23 cellular contexts compared by ENCODE assay signal in the genomic region with DNA sequence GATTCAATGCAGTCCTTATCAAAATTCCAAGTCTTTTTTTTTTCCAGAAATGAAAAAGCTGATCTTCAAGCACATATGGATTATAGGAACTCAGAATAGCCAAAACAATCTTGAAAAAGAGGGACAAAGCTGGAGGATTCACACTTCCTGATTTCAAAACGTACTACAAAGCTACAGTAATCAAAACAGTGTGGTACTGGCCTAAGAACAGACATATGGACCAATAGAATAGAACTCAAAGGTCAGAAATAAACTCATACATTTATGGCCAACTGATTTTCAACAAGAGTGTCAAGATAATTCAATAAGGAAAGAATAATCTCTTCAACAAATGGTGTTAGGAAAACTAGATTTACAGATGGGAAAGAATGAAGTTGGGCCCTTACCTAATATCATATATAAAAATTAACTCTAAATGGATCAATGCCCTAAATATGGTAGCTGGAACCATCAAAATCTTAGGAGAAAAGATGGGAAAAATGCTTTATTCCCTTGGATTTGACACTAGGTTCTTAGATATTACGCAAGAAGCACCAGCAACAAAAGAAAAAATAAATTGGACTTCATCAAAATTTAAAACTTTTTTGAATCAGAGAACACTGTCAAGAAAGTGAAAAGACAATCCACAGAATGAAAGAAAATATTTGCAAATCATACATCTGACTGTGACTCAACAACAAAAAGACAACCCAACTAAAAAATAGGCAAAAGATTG. TPM values are rescaled to one million over a fixed set of nuclear protein-coding genes. Genes with fewer than 3 reads are reported as not detected.
"Had no signal": no experiment of that assay in that cellular context is flagged by ENCODE, and none has a peak within 500 bp of the region (broad histone marks: within the 10 kb centered on the region; RNA-seq: fewer than 3 reads in every experiment).

No MANE protein-coding gene starts in this region.

- H3K36me3 ChIP-seq: SJSA1 had no signal

- H3K27ac ChIP-seq: KMS-11, SJSA1 had no signal

- FAIRE-seq: RCC 7860 had no signal

- DNase-seq: Kasumi-1, MM.1S, NCI-H1092 treated with DMSO at 0.1 percent for 48 hours, NCI-H1436, NCI-H187, NCI-H2029, NCI-H2081 treated with DMSO at 0.1 percent for 48 hours, NCI-H2171, NCI-H226, NCI-H446, NCI-H510A, NCI-H524 treated with DMSO at 0.1 percent for 48 hours, NCI-H69, NCI-H774, Right ventricle myocardium superior, RPMI8226, SIG-M5 had no signal

- H3K9ac ChIP-seq: KMS-11 had no signal

- H3K4me2 ChIP-seq: KMS-11 had no signal

- H3K4me3 ChIP-seq: SJSA1, SK-N-MC had no signal

- H3K4me1 ChIP-seq: SJSA1 had no signal

RNA-seq across cellular contexts. Expression of gene KRTAP10-12, which starts 4.0 kb away (rescaled TPM):
- total RNA-seq: HT1080, M059J, Right ventricle myocardium superior, SJSA1 had no signal

RNA-seq across cellular contexts. Expression of gene KRTAP12-1, which starts 11.0 kb away (rescaled TPM):
- total RNA-seq: HT1080, M059J, Right ventricle myocardium superior, SJSA1 had no signal

RNA-seq across cellular contexts. Expression of gene TSPEAR, which starts 18.4 kb away (rescaled TPM):
- total RNA-seq: HT1080, M059J, SJSA1 had no signal

RNA-seq across cellular contexts. Expression of gene KRTAP12-2, which starts 26.2 kb away (rescaled TPM):
- total RNA-seq: HT1080, M059J, Right ventricle myocardium superior, SJSA1 had no signal

RNA-seq across cellular contexts. Expression of gene KRTAP12-3, which starts 35.2 kb away (rescaled TPM):
- total RNA-seq: HT1080, M059J, Right ventricle myocardium superior, SJSA1 had no signal
